ENCODE assay signal across 24 cellular contexts in genomic region chr2:200321780-200322534, GRCh38. TPM values are rescaled to one million over a fixed set of nuclear protein-coding genes. Genes with fewer than 3 reads are reported as not detected.
A peak's percentile ranks its signal among the peaks of the same experiment; 100 is the strongest.
DNase-seq lines count a peak whose midpoint lies in the region; ATAC-seq, FAIRE-seq and TF ChIP-seq lines count a peak whose summit lies in the region.
"Had no signal": no experiment of that assay in that cellular context is flagged by ENCODE, and none has a peak within 500 bp of the region (broad histone marks: within the 10 kb centered on the region; RNA-seq: fewer than 3 reads in every experiment).

No MANE protein-coding gene starts in this region.

- H3K79me2 ChIP-seq in parathyroid adenoma, result peaks cover 41% of the 10 kb centered on the region

- H2AFZ ChIP-seq in parathyroid adenoma, result no peak overlapping the region
- H2AFZ ChIP-seq: GM23248 had no signal

- no peak for TF ChIP-seq POLR2A in GM12891 (IDR thresholded peaks at IDR 0.05; ENCODE audit: low read depth, low read length)

- peaks cover 37% of the 10 kb centered on the region for H3K4me1 ChIP-seq in adipocyte (ENCODE audit: control insufficient read depth, insufficient read depth, low read length)
- peaks cover 26% of the 10 kb centered on the region for H3K4me1 ChIP-seq in parathyroid adenoma
- H3K4me1 ChIP-seq: colonic mucosa had no signal

- H3K27me3 ChIP-seq in adipocyte (replicated peaks; ENCODE audit: control insufficient read depth, insufficient read depth, low read length), result no peaks in the 10 kb centered on the region
- no peaks in the 10 kb centered on the region for H3K27me3 ChIP-seq in parathyroid adenoma (ENCODE audit: control insufficient read depth, insufficient read depth, low read length)
- H3K27me3 ChIP-seq: colonic mucosa, suprapubic skin had no signal

- H3K4me2 ChIP-seq in parathyroid adenoma (ENCODE audit: low read length), result peak overlapping the region; percentile 9

- TF ChIP-seq CTCF in parathyroid adenoma (IDR thresholded peaks at IDR 0.05), result no peak

- DNase-seq in GM12891 (ENCODE audit: insufficient read length, low spot score) (no peak), adipocyte (ENCODE audit: low read depth) (peak; percentile 65), GM19240 (ENCODE audit: insufficient read length, low spot score) (no peak), T-helper 9 cell (no peak)
- DNase-seq: activated B cell treated with CpG ODN at 0.5 μM for 24 hours; activated CD4-positive, alpha-beta memory T cell treated with anti-CD3 and anti-CD28 coated beads, Interleukin-2, amount 10 ng/mL, durations not matched to agents 7 days and 5 days; activated naive CD4-positive, alpha-beta T cell treated with anti-CD3 and anti-CD28 coated beads, Interleukin-2, amount 50 U/mL, for 16 hours; CD8-positive, alpha-beta T cell; colonic mucosa; DMS53; GM23248; naive thymus-derived CD4-positive, alpha-beta T cell; NCI-H1105 treated with DMSO at 0.1 percent for 48 hours; NCI-H2107; NCI-H774; OCI-M1; posterior cingulate gyrus; SIG-M5; stimulated activated CD4-positive, alpha-beta T cell treated with anti-CD3 and anti-CD28 coated beads, Interleukin-4, amount 100 ng/mL, for 4 hours; T-helper 17 cell had no signal

- no peak overlapping the region for H3K27ac ChIP-seq in parathyroid adenoma
- H3K27ac ChIP-seq: colonic mucosa, suprapubic skin had no signal

- FAIRE-seq in GM12891 (lab: Jason Lieb, UNC), result peak; percentile 23

- H3K4me3 ChIP-seq in adipocyte (ENCODE audit: low read length), result no peak overlapping the region
- H3K4me3 ChIP-seq in parathyroid adenoma (ENCODE audit: low read depth, low read length), result no peak overlapping the region
- H3K4me3 ChIP-seq: colonic mucosa, GM23248, suprapubic skin had no signal

- no peaks in the 10 kb centered on the region for H3K36me3 ChIP-seq in adipocyte (ENCODE audit: control insufficient read depth, insufficient read depth, low read length, severe bottlenecking)
- H3K36me3 ChIP-seq in parathyroid adenoma (ENCODE audit: control insufficient read depth, insufficient read depth, low read length), result no peaks in the 10 kb centered on the region
- H3K36me3 ChIP-seq: colonic mucosa, suprapubic skin had no signal

- H3K9ac ChIP-seq in adipocyte (ENCODE audit: low read length) (no peak overlapping the region), parathyroid adenoma (no peak overlapping the region)
- H3K9ac ChIP-seq: GM23248 had no signal

- H3K9me3 ChIP-seq in adipocyte (ENCODE audit: control insufficient read depth, low read length), result no peaks in the 10 kb centered on the region
- no peaks in the 10 kb centered on the region for H3K9me3 ChIP-seq in parathyroid adenoma (ENCODE audit: control insufficient read depth, low read length)
- H3K9me3 ChIP-seq: colonic mucosa, suprapubic skin had no signal

- peak; percentile 70 for ATAC-seq in GM19463 (IDR thresholded peaks at IDR 0.05; ENCODE audit: unreplicated experiment)
- no peak for ATAC-seq in GM18519 (IDR thresholded peaks at IDR 0.05; ENCODE audit: low FRiP score, unreplicated experiment)
- ATAC-seq: CD8-positive, alpha-beta T cell; naive thymus-derived CD4-positive, alpha-beta T cell; T-helper 17 cell had no signal

TF ChIP-seq in GM12891, 5 proteins besides CTCF, POLR2A, EP300 and RAD21:
- TF ChIP-seq SPI1 (IDR thresholded peaks at IDR 0.05; ENCODE audit: low read depth, low read length) (peak; percentile 72), POLR2AphosphoS5 (IDR thresholded peaks at IDR 0.05; ENCODE audit: low read depth, low read length) (no peak), TAF1 (IDR thresholded peaks at IDR 0.05; ENCODE audit: low read depth, low read length) (no peak), PAX5 (IDR thresholded peaks at IDR 0.05; ENCODE audit: insufficient read depth, low read length, severe bottlenecking) (no peak), POU2F2 (IDR thresholded peaks at IDR 0.05; ENCODE audit: low read depth, low read length) (no peak)

RNA-seq across cellular contexts. Expression of gene SPATS2L, which starts 15.5 kb away (rescaled TPM):
- polyA plus RNA-seq in GM12891 (2012; ENCODE audit: low read depth, missing spikeins), result 26.1 TPM
